In genomic region chr6:107124934-107125348, GRCh38 we compare ENCODE assay signal across 11 cellular contexts. TPM values are rescaled to one million over a fixed set of nuclear protein-coding genes. Genes with fewer than 3 reads are reported as not detected.
DNase-seq lines count a peak whose midpoint lies in the region; ATAC-seq and TF ChIP-seq lines count a peak whose summit lies in the region.
"Had no signal": no experiment of that assay in that cellular context is flagged by ENCODE, and none has a peak within 500 bp of the region (broad histone marks: within the 10 kb centered on the region; RNA-seq: fewer than 3 reads in every experiment).

No MANE protein-coding gene starts in this region.

- no peaks in the 10 kb centered on the region for H3K9me3 Mint-ChIP-seq in activated CD8-positive, alpha-beta T cell treated with anti-CD3 and anti-CD28 coated beads, Interleukin-2, amount 10 ng/mL, durations not matched to agents 7 days and 5 days (ENCODE audit: insufficient read depth)
- H3K9me3 Mint-ChIP-seq: mesothelial cell of epicardium had no signal

- H3K36me3 Mint-ChIP-seq in activated CD8-positive, alpha-beta T cell treated with anti-CD3 and anti-CD28 coated beads, Interleukin-2, amount 10 ng/mL, durations not matched to agents 7 days and 5 days (ENCODE audit: low read depth) = no peaks in the 10 kb centered on the region
- H3K36me3 Mint-ChIP-seq: mesothelial cell of epicardium had no signal

- no peak for DNase-seq in activated CD8-positive, alpha-beta T cell treated with anti-CD3 and anti-CD28 coated beads, Interleukin-2, amount 10 ng/mL, durations not matched to agents 7 days and 5 days
- DNase-seq in foreskin keratinocyte (no peak), NCI-H446 treated with DMSO at 0.1 percent for 48 hours (lab: John Stamatoyannopoulos, UW) (no peak), foreskin melanocyte (no peak)
- no peak for DNase-seq in stimulated activated CD4-positive, alpha-beta T cell treated with anti-CD3 and anti-CD28 coated beads, Interleukin-4, amount 100 ng/mL, for 4 hours
- DNase-seq: NCI-H1930 had no signal

- peak; percentile 76 for ATAC-seq in GM18498 (IDR thresholded peaks at IDR 0.05; ENCODE audit: unreplicated experiment)
- ATAC-seq in GM19467 (IDR thresholded peaks at IDR 0.05; ENCODE audit: unreplicated experiment) = peak; percentile 70
- peak; percentile 92 for ATAC-seq in HG03108 (IDR thresholded peaks at IDR 0.05; ENCODE audit: unreplicated experiment)
- peak; percentile 44 for ATAC-seq in activated CD8-positive, alpha-beta T cell treated with anti-CD3 and anti-CD28 coated beads, Interleukin-2, amount 10 ng/mL, durations not matched to agents 7 days and 5 days
- ATAC-seq in foreskin keratinocyte = no peak

- no peak overlapping the region for H3K4me3 Mint-ChIP-seq in activated CD8-positive, alpha-beta T cell treated with anti-CD3 and anti-CD28 coated beads, Interleukin-2, amount 10 ng/mL, durations not matched to agents 7 days and 5 days
- H3K4me3 Mint-ChIP-seq: mesothelial cell of epicardium had no signal

- no peaks in the 10 kb centered on the region for H3K27me3 Mint-ChIP-seq in activated CD8-positive, alpha-beta T cell treated with anti-CD3 and anti-CD28 coated beads, Interleukin-2, amount 10 ng/mL, durations not matched to agents 7 days and 5 days (ENCODE audit: low read depth)

- H3K4me1 Mint-ChIP-seq in activated CD8-positive, alpha-beta T cell treated with anti-CD3 and anti-CD28 coated beads, Interleukin-2, amount 10 ng/mL, durations not matched to agents 7 days and 5 days (ENCODE audit: low read depth) = peaks cover 10% of the 10 kb centered on the region

- CTCF ChIA-PET in activated CD8-positive, alpha-beta T cell treated with anti-CD3 and anti-CD28 coated beads, Interleukin-2, amount 10 ng/mL, durations not matched to agents 7 days and 5 days (lab: Charles Lee) = interaction anchor here (1.5 kb wide), 1 partner anchor 11 kb away, joined by 3 read pairs; no protein-coding TSS in a partner anchor

- no peaks in the 10 kb centered on the region for H3K4me1 ChIP-seq in foreskin keratinocyte
- H3K4me1 ChIP-seq: adrenal gland had no signal

- POLR2A ChIA-PET in activated CD8-positive, alpha-beta T cell treated with anti-CD3 and anti-CD28 coated beads, Interleukin-2, amount 10 ng/mL, durations not matched to agents 7 days and 5 days (lab: Charles Lee) = interaction anchor here (0.7 to 1.1 kb wide), 2 partner anchors 11 to 698 kb away, joined by 3 read pairs; no protein-coding TSS in a partner anchor

- H3K27ac ChIP-seq in foreskin keratinocyte = no peak overlapping the region
- H3K27ac ChIP-seq: adrenal gland had no signal

- H3K27ac Mint-ChIP-seq in activated CD8-positive, alpha-beta T cell treated with anti-CD3 and anti-CD28 coated beads, Interleukin-2, amount 10 ng/mL, durations not matched to agents 7 days and 5 days = no peak overlapping the region
- H3K27ac Mint-ChIP-seq: mesothelial cell of epicardium had no signal

- no peak for TF ChIP-seq CTCF in foreskin keratinocyte (conservative IDR thresholded peaks at IDR 0.05)

- H3K27me3 ChIP-seq in foreskin keratinocyte = peaks cover 6% of the 10 kb centered on the region
- H3K27me3 ChIP-seq: adrenal gland had no signal

RNA-seq across cellular contexts. Expression of gene BEND3, which starts 9.6 kb away (rescaled TPM):
- 1 to 10 TPM; 3.6 to 3.8 TPM for total RNA-seq in activated CD8-positive, alpha-beta T cell treated with anti-CD3 and anti-CD28 coated beads, Interleukin-2, amount 10 ng/mL, durations not matched to agents 7 days and 5 days
- total RNA-seq in foreskin keratinocyte = 8.3 and 8.4 TPM in 2 replicates
- polyA plus RNA-seq in foreskin keratinocyte = 1.9 and 2.1 TPM in 2 replicates
